1 cellular context compared by ENCODE assay signal in the genomic region with DNA sequence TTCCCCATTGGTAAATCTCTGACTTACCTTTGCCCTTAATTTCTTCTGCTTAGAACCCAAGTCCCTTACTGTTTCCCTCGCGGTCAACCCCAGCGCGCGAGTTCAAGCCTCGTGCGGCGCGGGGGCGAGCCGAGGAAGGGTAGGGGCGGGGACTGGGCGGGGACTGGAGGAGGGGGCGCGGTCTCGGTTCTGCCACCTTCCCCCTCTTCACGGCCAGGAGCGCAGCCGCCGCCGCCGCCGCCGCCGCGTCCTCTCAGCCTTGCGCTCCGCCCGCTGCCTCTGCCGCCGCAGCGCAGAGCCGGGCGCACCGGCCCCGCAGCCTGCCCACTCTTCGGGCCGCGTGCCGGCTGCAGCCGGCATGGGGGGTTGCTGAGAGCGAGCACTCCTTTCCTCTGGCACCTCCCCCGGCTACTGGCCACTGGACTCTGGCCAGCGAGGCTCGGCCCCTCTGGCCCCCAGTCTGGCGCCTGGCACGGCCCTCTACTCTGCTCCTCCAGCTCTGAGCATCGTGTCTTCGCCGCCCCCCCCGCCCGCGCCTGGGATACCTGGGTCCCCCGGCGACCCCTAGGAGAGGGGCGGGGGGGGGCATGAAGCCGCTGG.
TF ChIP-seq lines count a peak whose summit lies in the region.

A gene with protein sequence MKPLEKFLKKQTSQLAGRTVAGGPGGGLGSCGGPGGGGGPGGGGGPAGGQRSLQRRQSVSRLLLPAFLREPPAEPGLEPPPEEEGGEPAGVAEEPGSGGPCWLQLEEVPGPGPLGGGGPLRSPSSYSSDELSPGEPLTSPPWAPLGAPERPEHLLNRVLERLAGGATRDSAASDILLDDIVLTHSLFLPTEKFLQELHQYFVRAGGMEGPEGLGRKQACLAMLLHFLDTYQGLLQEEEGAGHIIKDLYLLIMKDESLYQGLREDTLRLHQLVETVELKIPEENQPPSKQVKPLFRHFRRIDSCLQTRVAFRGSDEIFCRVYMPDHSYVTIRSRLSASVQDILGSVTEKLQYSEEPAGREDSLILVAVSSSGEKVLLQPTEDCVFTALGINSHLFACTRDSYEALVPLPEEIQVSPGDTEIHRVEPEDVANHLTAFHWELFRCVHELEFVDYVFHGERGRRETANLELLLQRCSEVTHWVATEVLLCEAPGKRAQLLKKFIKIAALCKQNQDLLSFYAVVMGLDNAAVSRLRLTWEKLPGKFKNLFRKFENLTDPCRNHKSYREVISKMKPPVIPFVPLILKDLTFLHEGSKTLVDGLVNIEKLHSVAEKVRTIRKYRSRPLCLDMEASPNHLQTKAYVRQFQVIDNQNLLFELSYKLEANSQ (plus strand): TSS at position 196 of the 600 bp plus-strand sequence. CDS start 392 bp downstream, at position 588.

TF ChIP-seq in K562, 482 proteins besides CTCF, POLR2A, EP300 and RAD21 (continued from another document and continues in another):
- TF ChIP-seq, protein P1, sequence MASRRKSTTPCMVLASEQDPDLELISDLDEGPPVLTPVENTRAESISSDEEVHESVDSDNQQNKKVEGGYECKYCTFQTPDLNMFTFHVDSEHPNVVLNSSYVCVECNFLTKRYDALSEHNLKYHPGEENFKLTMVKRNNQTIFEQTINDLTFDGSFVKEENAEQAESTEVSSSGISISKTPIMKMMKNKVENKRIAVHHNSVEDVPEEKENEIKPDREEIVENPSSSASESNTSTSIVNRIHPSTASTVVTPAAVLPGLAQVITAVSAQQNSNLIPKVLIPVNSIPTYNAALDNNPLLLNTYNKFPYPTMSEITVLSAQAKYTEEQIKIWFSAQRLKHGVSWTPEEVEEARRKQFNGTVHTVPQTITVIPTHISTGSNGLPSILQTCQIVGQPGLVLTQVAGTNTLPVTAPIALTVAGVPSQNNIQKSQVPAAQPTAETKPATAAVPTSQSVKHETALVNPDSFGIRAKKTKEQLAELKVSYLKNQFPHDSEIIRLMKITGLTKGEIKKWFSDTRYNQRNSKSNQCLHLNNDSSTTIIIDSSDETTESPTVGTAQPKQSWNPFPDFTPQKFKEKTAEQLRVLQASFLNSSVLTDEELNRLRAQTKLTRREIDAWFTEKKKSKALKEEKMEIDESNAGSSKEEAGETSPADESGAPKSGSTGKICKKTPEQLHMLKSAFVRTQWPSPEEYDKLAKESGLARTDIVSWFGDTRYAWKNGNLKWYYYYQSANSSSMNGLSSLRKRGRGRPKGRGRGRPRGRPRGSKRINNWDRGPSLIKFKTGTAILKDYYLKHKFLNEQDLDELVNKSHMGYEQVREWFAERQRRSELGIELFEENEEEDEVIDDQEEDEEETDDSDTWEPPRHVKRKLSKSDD (conservative IDR thresholded peaks at IDR 0.05; ENCODE audit: low read length) = no peak
- TF ChIP-seq JUN (IDR thresholded peaks at IDR 0.05; ENCODE audit: borderline replicate concordance, low read depth, low read length) (no peak), JUN (CRISPR knock-in tag; IDR thresholded peaks at IDR 0.05; ENCODE audit: borderline replicate concordance) (no peak), CHCHD3 (CRISPR knock-in tag; IDR thresholded peaks at IDR 0.05) (no peak), HCFC1 (IDR thresholded peaks at IDR 0.05; ENCODE audit: low read depth, low read length) (no peak), SMARCB1 (IDR thresholded peaks at IDR 0.05; ENCODE audit: insufficient read length, low read depth) (no peak), MAFK (IDR thresholded peaks at IDR 0.05; ENCODE audit: low read length) (no peak), XRCC3 (IDR thresholded peaks at IDR 0.05) (no peak), ZFX (CRISPR knock-in tag; IDR thresholded peaks at IDR 0.05) (peak; percentile 8; the same call in 1 of the 2 replicates), RHOXF2B (CRISPR knock-in tag; conservative IDR thresholded peaks at IDR 0.05) (no peak), RFX5 (IDR thresholded peaks at IDR 0.05; ENCODE audit: low read depth, low read length) (no peak), L3MBTL2 (IDR thresholded peaks at IDR 0.05) (peak; percentile 94), NFYB (IDR thresholded peaks at IDR 0.05; ENCODE audit: extremely low read depth, insufficient read length) (no peak), CTBP1 (IDR thresholded peaks at IDR 0.05; ENCODE audit: borderline replicate concordance) (peak; percentile 70), ZNF140 (CRISPR knock-in tag; IDR thresholded peaks at IDR 0.05) (no peak), ZNF224 (CRISPR knock-in tag; IDR thresholded peaks at IDR 0.05) (no peak), NCOR1 (IDR thresholded peaks at IDR 0.05) (no peak), ZNF146 (CRISPR knock-in tag; IDR thresholded peaks at IDR 0.05; ENCODE audit: unreplicated experiment) (no peak), DDX20 (tag; IDR thresholded peaks at IDR 0.05; ENCODE audit: low read depth) (no peak), EGR1 (conservative IDR thresholded peaks at IDR 0.05) (peak; percentile 92), GTF2A2 (tag; IDR thresholded peaks at IDR 0.05) (no peak), NFATC3 (IDR thresholded peaks at IDR 0.05) (no peak), SIN3A (IDR thresholded peaks at IDR 0.05; ENCODE audit: borderline replicate concordance in 2 of 2, control insufficient read depth in 1 of 2, low read depth in 2 of 2, low read length in 2 of 2) (peak in 1 of 2 experiments; percentile 22; a peak in 1 of 4 replicates), PURB (CRISPR knock-in tag; IDR thresholded peaks at IDR 0.05; ENCODE audit: low read depth) (no peak), PHF8 (IDR thresholded peaks at IDR 0.05; ENCODE audit: borderline replicate concordance, low read length) (peak; percentile 37; the same call in 1 of the 2 replicates), YBX1 (IDR thresholded peaks at IDR 0.05) (no peak), ZNF134 (CRISPR knock-in tag; conservative IDR thresholded peaks at IDR 0.05) (no peak), STAT5A (IDR thresholded peaks at IDR 0.05; ENCODE audit: borderline replicate concordance, low read length) (no peak), DACH1 (IDR thresholded peaks at IDR 0.05; ENCODE audit: partially characterized antibody) (no peak), CHD1 (IDR thresholded peaks at IDR 0.05; ENCODE audit: low read length) (no peak), HDGF (IDR thresholded peaks at IDR 0.05) (no peak), PYGO2 (tag; IDR thresholded peaks at IDR 0.05) (no peak), XRCC5 (IDR thresholded peaks at IDR 0.05; ENCODE audit: low read depth, low read length) (no peak), LCOR (CRISPR knock-in tag; IDR thresholded peaks at IDR 0.05) (no peak)
- TF ChIP-seq, protein P2, sequence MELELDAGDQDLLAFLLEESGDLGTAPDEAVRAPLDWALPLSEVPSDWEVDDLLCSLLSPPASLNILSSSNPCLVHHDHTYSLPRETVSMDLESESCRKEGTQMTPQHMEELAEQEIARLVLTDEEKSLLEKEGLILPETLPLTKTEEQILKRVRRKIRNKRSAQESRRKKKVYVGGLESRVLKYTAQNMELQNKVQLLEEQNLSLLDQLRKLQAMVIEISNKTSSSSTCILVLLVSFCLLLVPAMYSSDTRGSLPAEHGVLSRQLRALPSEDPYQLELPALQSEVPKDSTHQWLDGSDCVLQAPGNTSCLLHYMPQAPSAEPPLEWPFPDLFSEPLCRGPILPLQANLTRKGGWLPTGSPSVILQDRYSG (tag; conservative IDR thresholded peaks at IDR 0.05; ENCODE audit: low read depth) = no peak
- TF ChIP-seq, protein P3, sequence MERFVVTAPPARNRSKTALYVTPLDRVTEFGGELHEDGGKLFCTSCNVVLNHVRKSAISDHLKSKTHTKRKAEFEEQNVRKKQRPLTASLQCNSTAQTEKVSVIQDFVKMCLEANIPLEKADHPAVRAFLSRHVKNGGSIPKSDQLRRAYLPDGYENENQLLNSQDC (CRISPR knock-in tag; IDR thresholded peaks at IDR 0.05) = no peak
- TF ChIP-seq, protein P4, sequence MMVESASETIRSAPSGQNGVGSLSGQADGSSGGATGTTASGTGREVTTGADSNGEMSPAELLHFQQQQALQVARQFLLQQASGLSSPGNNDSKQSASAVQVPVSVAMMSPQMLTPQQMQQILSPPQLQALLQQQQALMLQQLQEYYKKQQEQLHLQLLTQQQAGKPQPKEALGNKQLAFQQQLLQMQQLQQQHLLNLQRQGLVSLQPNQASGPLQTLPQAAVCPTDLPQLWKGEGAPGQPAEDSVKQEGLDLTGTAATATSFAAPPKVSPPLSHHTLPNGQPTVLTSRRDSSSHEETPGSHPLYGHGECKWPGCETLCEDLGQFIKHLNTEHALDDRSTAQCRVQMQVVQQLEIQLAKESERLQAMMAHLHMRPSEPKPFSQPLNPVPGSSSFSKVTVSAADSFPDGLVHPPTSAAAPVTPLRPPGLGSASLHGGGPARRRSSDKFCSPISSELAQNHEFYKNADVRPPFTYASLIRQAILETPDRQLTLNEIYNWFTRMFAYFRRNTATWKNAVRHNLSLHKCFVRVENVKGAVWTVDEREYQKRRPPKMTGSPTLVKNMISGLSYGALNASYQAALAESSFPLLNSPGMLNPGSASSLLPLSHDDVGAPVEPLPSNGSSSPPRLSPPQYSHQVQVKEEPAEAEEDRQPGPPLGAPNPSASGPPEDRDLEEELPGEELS (CRISPR knock-in tag; IDR thresholded peaks at IDR 0.05; ENCODE audit: borderline replicate concordance) = no peak
- TF ChIP-seq, protein P5, sequence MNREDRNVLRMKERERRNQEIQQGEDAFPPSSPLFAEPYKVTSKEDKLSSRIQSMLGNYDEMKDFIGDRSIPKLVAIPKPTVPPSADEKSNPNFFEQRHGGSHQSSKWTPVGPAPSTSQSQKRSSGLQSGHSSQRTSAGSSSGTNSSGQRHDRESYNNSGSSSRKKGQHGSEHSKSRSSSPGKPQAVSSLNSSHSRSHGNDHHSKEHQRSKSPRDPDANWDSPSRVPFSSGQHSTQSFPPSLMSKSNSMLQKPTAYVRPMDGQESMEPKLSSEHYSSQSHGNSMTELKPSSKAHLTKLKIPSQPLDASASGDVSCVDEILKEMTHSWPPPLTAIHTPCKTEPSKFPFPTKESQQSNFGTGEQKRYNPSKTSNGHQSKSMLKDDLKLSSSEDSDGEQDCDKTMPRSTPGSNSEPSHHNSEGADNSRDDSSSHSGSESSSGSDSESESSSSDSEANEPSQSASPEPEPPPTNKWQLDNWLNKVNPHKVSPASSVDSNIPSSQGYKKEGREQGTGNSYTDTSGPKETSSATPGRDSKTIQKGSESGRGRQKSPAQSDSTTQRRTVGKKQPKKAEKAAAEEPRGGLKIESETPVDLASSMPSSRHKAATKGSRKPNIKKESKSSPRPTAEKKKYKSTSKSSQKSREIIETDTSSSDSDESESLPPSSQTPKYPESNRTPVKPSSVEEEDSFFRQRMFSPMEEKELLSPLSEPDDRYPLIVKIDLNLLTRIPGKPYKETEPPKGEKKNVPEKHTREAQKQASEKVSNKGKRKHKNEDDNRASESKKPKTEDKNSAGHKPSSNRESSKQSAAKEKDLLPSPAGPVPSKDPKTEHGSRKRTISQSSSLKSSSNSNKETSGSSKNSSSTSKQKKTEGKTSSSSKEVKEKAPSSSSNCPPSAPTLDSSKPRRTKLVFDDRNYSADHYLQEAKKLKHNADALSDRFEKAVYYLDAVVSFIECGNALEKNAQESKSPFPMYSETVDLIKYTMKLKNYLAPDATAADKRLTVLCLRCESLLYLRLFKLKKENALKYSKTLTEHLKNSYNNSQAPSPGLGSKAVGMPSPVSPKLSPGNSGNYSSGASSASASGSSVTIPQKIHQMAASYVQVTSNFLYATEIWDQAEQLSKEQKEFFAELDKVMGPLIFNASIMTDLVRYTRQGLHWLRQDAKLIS (CRISPR knock-in tag; IDR thresholded peaks at IDR 0.05) = no peak
- TF ChIP-seq, protein P6, sequence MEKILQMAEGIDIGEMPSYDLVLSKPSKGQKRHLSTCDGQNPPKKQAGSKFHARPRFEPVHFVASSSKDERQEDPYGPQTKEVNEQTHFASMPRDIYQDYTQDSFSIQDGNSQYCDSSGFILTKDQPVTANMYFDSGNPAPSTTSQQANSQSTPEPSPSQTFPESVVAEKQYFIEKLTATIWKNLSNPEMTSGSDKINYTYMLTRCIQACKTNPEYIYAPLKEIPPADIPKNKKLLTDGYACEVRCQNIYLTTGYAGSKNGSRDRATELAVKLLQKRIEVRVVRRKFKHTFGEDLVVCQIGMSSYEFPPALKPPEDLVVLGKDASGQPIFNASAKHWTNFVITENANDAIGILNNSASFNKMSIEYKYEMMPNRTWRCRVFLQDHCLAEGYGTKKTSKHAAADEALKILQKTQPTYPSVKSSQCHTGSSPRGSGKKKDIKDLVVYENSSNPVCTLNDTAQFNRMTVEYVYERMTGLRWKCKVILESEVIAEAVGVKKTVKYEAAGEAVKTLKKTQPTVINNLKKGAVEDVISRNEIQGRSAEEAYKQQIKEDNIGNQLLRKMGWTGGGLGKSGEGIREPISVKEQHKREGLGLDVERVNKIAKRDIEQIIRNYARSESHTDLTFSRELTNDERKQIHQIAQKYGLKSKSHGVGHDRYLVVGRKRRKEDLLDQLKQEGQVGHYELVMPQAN (IDR thresholded peaks at IDR 0.05; ENCODE audit: borderline replicate concordance) = no peak
- TF ChIP-seq, protein P7, sequence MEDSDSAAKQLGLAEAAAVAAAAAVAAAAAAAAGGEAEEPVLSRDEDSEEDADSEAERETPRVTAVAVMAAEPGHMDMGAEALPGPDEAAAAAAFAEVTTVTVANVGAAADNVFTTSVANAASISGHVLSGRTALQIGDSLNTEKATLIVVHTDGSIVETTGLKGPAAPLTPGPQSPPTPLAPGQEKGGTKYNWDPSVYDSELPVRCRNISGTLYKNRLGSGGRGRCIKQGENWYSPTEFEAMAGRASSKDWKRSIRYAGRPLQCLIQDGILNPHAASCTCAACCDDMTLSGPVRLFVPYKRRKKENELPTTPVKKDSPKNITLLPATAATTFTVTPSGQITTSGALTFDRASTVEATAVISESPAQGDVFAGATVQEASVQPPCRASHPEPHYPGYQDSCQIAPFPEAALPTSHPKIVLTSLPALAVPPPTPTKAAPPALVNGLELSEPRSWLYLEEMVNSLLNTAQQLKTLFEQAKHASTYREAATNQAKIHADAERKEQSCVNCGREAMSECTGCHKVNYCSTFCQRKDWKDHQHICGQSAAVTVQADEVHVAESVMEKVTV (CRISPR knock-in tag; IDR thresholded peaks at IDR 0.05) = no peak
- TF ChIP-seq, protein P8, sequence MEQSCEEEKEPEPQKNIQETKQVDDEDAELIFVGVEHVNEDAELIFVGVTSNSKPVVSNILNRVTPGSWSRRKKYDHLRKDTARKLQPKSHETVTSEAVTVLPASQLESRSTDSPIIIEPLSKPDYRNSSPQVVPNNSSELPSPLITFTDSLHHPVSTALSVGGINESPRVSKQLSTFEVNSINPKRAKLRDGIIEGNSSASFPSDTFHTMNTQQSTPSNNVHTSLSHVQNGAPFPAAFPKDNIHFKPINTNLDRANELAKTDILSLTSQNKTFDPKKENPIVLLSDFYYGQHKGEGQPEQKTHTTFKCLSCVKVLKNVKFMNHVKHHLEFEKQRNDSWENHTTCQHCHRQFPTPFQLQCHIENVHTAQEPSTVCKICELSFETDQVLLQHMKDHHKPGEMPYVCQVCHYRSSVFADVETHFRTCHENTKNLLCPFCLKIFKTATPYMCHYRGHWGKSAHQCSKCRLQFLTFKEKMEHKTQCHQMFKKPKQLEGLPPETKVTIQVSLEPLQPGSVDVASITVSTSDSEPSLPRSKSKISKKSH (CRISPR knock-in tag; IDR thresholded peaks at IDR 0.05) = no peak
- TF ChIP-seq, protein P9, sequence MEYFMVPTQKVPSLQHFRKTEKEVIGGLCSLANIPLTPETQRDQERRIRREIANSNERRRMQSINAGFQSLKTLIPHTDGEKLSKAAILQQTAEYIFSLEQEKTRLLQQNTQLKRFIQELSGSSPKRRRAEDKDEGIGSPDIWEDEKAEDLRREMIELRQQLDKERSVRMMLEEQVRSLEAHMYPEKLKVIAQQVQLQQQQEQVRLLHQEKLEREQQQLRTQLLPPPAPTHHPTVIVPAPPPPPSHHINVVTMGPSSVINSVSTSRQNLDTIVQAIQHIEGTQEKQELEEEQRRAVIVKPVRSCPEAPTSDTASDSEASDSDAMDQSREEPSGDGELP (CRISPR knock-in tag; IDR thresholded peaks at IDR 0.05; ENCODE audit: borderline replicate concordance) = peak; percentile 31; the same call in 1 of the 2 replicates
